ENCODE assay signal across 27 cellular contexts in the genomic region with DNA sequence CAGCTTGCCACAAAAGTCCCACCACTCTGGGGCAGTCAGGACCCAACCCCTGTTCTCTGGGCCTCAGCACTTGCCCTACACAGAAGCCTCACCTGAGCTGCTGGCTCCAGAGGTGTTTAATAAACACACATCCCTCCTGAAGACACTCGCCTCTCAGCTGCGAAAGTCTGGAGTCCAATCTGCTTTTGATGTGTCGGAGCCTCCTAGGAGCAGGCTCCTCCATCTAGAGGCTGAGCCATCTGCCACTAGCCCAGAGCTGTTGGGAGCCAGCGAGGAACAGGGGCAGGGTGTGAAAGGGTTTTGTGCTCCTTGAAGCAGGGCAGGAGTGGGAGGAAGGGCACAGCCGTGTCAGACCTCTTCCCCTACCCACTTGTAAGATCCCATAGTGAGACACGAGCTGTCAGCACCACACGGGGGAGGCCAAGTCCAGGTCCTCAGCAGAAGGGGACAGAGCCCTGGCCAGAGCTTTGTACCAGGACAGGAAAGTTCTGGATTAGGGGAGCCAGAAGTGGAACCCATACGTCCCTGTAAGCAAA.
"Had no signal": no experiment of that assay in that cellular context is flagged by ENCODE, and none has a peak within 500 bp of the region (broad histone marks: within the 10 kb centered on the region; RNA-seq: fewer than 3 reads in every experiment).

No MANE protein-coding gene starts in this region.

- ATAC-seq: activated T-helper 17 cell treated with anti-CD3 and anti-CD28 coated beads, Interleukin-2, amount 50 U/mL, for 72 hours; effector memory CD8-positive, alpha-beta T cell; esophagus mucosa; left lung; psoas muscle; right cardiac atrium; upper lobe of right lung had no signal

- H2AFZ ChIP-seq: hepatocyte, neural progenitor cell had no signal

- H3K36me3 Mint-ChIP-seq: activated naive CD8-positive, alpha-beta T cell; immature natural killer cell; naive B cell; neural progenitor cell had no signal

- H3K4me3 ChIP-seq: adrenal gland, ascending aorta, hepatocyte, left lung, lung, neural progenitor cell, ovary, psoas muscle, thyroid gland, upper lobe of right lung had no signal

- H3K4me2 ChIP-seq: hepatocyte, neural progenitor cell had no signal

- H3K27me3 ChIP-seq: ascending aorta, neural progenitor cell, ovary, thyroid gland had no signal

- H3K4me1 Mint-ChIP-seq: activated T-helper 17 cell treated with anti-CD3 and anti-CD28 coated beads, Interleukin-2, amount 50 U/mL, for 72 hours; immature natural killer cell; naive B cell had no signal

- H3K4me1 ChIP-seq: adrenal gland, ascending aorta, left lung, psoas muscle, thyroid gland, upper lobe of right lung had no signal

- H3K36me3 ChIP-seq: adrenal gland, ascending aorta, left lung, neural progenitor cell, ovary, thyroid gland, upper lobe of right lung had no signal

- H3K9ac ChIP-seq: neural progenitor cell had no signal

- H3K9me3 ChIP-seq: adrenal gland, ascending aorta, left lung, ovary, psoas muscle, thyroid gland, upper lobe of right lung had no signal

- H3K4me3 Mint-ChIP-seq: activated naive CD8-positive, alpha-beta T cell; activated T-cell treated with anti-CD3 and anti-CD28 coated beads, Interleukin-2, amount 50 U/mL, for 24 hours; activated T-helper 17 cell treated with anti-CD3 and anti-CD28 coated beads, Interleukin-2, amount 50 U/mL, for 72 hours; effector memory CD8-positive, alpha-beta T cell; immature natural killer cell; naive B cell; neural progenitor cell; stimulated activated naive CD8-positive, alpha-beta T cell treated with anti-CD3 and anti-CD28 coated beads, Interleukin-15, Interleukin-2, amounts not matched to agents 100 ng/mL and 50 ng/mL, for 24 hours had no signal

- H3K27ac Mint-ChIP-seq: activated naive CD8-positive, alpha-beta T cell; activated T-cell treated with anti-CD3 and anti-CD28 coated beads, Interleukin-2, amount 50 U/mL, for 24 hours; activated T-helper 17 cell treated with anti-CD3 and anti-CD28 coated beads, Interleukin-2, amount 50 U/mL, for 72 hours; effector memory CD8-positive, alpha-beta T cell; immature natural killer cell; neural progenitor cell; stimulated activated naive CD8-positive, alpha-beta T cell treated with anti-CD3 and anti-CD28 coated beads, Interleukin-15, Interleukin-2, amounts not matched to agents 100 ng/mL and 50 ng/mL, for 24 hours had no signal

- H3K27ac ChIP-seq: adrenal gland, ascending aorta, hepatocyte, left lung, neural progenitor cell, ovary, psoas muscle, thyroid gland, upper lobe of right lung had no signal

- H3K9me3 Mint-ChIP-seq: activated T-cell treated with anti-CD3 and anti-CD28 coated beads, Interleukin-2, amount 50 U/mL, for 24 hours; activated T-helper 17 cell treated with anti-CD3 and anti-CD28 coated beads, Interleukin-2, amount 50 U/mL, for 72 hours; effector memory CD8-positive, alpha-beta T cell; immature natural killer cell; naive B cell; neural progenitor cell; stimulated activated naive CD8-positive, alpha-beta T cell treated with anti-CD3 and anti-CD28 coated beads, Interleukin-15, Interleukin-2, amounts not matched to agents 100 ng/mL and 50 ng/mL, for 24 hours had no signal

- DNase-seq: activated CD4-positive, alpha-beta T cell treated with anti-CD3 and anti-CD28 coated beads for 1 hour; activated CD4-positive, alpha-beta T cell treated with anti-CD3 and anti-CD28 coated beads, Interleukin-2, amount 50 U/mL, for 1 hour; activated CD8-positive, alpha-beta memory T cell treated with anti-CD3 and anti-CD28 coated beads, Interleukin-2, amount 50 U/mL, for 4 hours; activated T-cell treated with anti-CD3 and anti-CD28 coated beads, Interleukin-2, amount 50 U/mL, for 24 hours; adrenal gland; central memory CD4-positive, alpha-beta T cell; dermis blood vessel endothelial cell; effector memory CD8-positive, alpha-beta T cell; foreskin melanocyte; immature natural killer cell; left lung; naive B cell; ovary; psoas muscle; right cardiac atrium; stimulated activated CD4-positive, alpha-beta T cell treated with anti-CD3 and anti-CD28 coated beads, Interleukin-4, amount 100 ng/mL, for 4 hours; substantia nigra; thyroid gland; upper lobe of right lung had no signal

- H3K79me2 ChIP-seq: hepatocyte had no signal
